In the genomic region with DNA sequence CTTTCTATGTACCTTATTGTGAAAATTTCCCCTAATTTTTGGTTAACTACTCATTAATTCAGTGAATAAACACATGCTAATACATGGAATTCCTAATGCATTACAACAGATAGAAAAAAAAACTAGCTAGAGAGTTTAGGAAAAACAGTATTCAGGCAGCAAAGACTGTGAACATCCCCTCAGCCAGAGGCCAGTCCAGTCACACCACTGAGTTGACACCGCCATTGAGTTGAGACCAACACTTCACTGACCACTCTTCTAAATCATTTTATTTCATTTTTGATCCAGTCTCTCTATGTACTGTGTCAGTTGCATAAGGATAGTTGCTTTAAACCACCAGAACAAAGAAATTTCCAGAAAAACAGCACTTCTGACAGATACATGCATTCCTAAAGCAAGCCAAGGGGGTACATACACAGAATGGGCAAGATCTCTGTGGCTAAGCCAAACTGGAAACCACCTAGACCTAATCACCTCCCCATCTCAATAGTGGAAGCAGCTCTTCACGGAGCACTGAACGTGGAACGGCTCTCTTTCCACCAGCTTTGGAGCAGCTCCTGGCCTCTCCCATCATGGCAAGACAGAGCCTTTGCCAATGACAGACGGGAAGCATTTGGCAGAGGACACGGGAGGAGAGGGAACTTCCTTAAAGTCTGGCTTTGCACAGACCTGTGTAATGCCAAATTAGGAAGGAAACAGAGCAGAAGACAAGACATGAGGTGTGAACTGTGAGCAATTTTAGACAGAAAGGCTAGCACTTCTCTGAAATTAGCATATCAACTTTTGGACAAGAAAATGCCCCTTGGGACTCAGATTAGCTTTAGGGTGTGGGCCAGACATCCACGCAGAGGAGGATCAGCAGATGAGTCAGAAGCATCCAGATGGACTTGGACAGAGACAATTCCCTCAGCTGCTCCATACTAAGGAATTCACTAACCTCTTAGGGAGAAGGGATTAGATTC, we compare ENCODE assay signal across 1 cellular context.
TF ChIP-seq lines count a peak whose summit lies in the region.

No MANE protein-coding gene starts in this region.

TF ChIP-seq in HepG2, 621 proteins besides CTCF, POLR2A, EP300 and RAD21 (continued from another document):
- TF ChIP-seq, protein P1, sequence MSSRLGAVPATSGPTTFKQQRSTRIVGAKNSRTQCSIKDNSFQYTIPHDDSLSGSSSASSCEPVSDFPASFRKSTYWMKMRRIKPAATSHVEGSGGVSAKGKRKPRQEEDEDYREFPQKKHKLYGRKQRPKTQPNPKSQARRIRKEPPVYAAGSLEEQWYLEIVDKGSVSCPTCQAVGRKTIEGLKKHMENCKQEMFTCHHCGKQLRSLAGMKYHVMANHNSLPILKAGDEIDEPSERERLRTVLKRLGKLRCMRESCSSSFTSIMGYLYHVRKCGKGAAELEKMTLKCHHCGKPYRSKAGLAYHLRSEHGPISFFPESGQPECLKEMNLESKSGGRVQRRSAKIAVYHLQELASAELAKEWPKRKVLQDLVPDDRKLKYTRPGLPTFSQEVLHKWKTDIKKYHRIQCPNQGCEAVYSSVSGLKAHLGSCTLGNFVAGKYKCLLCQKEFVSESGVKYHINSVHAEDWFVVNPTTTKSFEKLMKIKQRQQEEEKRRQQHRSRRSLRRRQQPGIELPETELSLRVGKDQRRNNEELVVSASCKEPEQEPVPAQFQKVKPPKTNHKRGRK (CRISPR knock-in tag; IDR thresholded peaks at IDR 0.05): no peak
- TF ChIP-seq, protein P2, sequence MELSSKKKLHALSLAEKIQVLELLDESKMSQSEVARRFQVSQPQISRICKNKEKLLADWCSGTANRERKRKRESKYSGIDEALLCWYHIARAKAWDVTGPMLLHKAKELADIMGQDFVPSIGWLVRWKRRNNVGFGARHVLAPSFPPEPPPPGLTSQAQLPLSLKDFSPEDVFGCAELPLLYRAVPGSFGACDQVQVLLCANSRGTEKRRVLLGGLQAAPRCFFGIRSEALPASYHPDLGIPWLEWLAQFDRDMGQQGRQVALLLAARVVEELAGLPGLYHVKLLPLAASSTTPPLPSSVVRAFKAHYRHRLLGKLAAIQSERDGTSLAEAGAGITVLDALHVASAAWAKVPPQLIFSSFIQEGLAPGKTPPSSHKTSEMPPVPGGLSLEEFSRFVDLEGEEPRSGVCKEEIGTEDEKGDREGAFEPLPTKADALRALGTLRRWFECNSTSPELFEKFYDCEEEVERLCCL (CRISPR knock-in tag; IDR thresholded peaks at IDR 0.05; ENCODE audit: borderline replicate concordance): no peak
- no peak for TF ChIP-seq NFRKB (IDR thresholded peaks at IDR 0.05)
- TF ChIP-seq ISL2 (CRISPR knock-in tag; IDR thresholded peaks at IDR 0.05): no peak
- no peak for TF ChIP-seq RCOR2 (CRISPR knock-in tag; IDR thresholded peaks at IDR 0.05)
- no peak for TF ChIP-seq ZMYM2 (CRISPR knock-in tag; IDR thresholded peaks at IDR 0.05)
TF ChIP-seq in HepG2: peak in this region for 0.
